Comparison of ENCODE assay signal across 3 cellular contexts in the genomic region with DNA sequence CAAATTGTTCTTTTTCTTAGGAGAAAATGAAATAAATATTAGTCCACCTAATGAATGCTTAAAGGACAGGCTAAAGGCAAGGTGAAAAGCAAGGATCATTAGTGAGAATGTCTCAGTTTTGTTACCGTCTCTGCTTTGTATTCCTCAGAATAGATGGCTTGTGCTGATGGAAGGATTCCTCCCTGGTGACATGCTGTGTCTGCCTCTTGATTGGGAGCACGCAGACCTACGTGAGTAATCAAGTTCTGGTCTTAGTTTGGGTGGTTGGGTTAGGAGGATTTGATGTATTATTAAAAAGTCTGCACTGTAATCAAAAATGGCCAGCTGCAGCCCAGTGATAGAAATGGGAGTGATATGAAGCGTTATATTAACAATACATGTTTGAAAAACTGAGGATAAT.
A peak's percentile ranks its signal among the peaks of the same experiment; 100 is the strongest.
TF ChIP-seq lines count a peak whose summit lies in the region.

No MANE protein-coding gene starts in this region.

TF ChIP-seq in A549, 52 proteins besides CTCF, POLR2A, EP300 and RAD21:
- no peak for TF ChIP-seq GATA3 (IDR thresholded peaks at IDR 0.05; ENCODE audit: borderline replicate concordance)
- peak; percentile 46 for TF ChIP-seq MAFK (IDR thresholded peaks at IDR 0.05; ENCODE audit: partially characterized antibody)

TF ChIP-seq in IMR-90, 13 proteins besides CTCF, POLR2A, EP300 and RAD21:
- TF ChIP-seq BHLHE40 (IDR thresholded peaks at IDR 0.05; ENCODE audit: low read depth, low read length) (no peak), SMC3 (IDR thresholded peaks at IDR 0.05; ENCODE audit: low read depth, low read length) (no peak), FOS (IDR thresholded peaks at IDR 0.05; ENCODE audit: low read depth, low read length) (no peak), RCOR1 (IDR thresholded peaks at IDR 0.05; ENCODE audit: insufficient replicate concordance, low read length) (no peak), MAFK (IDR thresholded peaks at IDR 0.05; ENCODE audit: low read depth, low read length) (no peak), CEBPB (IDR thresholded peaks at IDR 0.05; ENCODE audit: low read depth, low read length) (no peak), RFX5 (IDR thresholded peaks at IDR 0.05; ENCODE audit: low read depth, low read length) (no peak), MAZ (IDR thresholded peaks at IDR 0.05; ENCODE audit: borderline replicate concordance, low read depth, low read length) (no peak), NFE2L2 (IDR thresholded peaks at IDR 0.05; ENCODE audit: low read depth, low read length) (no peak), CHD1 (IDR thresholded peaks at IDR 0.05; ENCODE audit: low read depth, low read length) (no peak), MXI1 (IDR thresholded peaks at IDR 0.05; ENCODE audit: borderline replicate concordance, low read depth, low read length) (no peak)
- TF ChIP-seq, protein P1, sequence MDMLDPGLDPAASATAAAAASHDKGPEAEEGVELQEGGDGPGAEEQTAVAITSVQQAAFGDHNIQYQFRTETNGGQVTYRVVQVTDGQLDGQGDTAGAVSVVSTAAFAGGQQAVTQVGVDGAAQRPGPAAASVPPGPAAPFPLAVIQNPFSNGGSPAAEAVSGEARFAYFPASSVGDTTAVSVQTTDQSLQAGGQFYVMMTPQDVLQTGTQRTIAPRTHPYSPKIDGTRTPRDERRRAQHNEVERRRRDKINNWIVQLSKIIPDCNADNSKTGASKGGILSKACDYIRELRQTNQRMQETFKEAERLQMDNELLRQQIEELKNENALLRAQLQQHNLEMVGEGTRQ (IDR thresholded peaks at IDR 0.05; ENCODE audit: low read depth, low read length), result no peak
- TF ChIP-seq, protein P2, sequence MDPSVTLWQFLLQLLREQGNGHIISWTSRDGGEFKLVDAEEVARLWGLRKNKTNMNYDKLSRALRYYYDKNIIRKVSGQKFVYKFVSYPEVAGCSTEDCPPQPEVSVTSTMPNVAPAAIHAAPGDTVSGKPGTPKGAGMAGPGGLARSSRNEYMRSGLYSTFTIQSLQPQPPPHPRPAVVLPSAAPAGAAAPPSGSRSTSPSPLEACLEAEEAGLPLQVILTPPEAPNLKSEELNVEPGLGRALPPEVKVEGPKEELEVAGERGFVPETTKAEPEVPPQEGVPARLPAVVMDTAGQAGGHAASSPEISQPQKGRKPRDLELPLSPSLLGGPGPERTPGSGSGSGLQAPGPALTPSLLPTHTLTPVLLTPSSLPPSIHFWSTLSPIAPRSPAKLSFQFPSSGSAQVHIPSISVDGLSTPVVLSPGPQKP (IDR thresholded peaks at IDR 0.05; ENCODE audit: borderline replicate concordance, low read depth, low read length), result no peak

TF ChIP-seq in neural cell, 6 proteins besides CTCF, POLR2A, EP300 and RAD21:
- TF ChIP-seq POLR2AphosphoS5 (IDR thresholded peaks at IDR 0.05), result no peak
